ENCODE assay signal across 1 cellular context in genomic region chr5:132481243-132482211, GRCh38.
TF ChIP-seq lines count a peak whose summit lies in the region.

No MANE protein-coding gene starts in this region.

TF ChIP-seq in GM12878, 131 proteins besides CTCF, POLR2A, EP300 and RAD21 (continued from another document):
- TF ChIP-seq PRDM15 (CRISPR knock-in tag; IDR thresholded peaks at IDR 0.05) (no peak), YBX1 (IDR thresholded peaks at IDR 0.05) (no peak), PML (IDR thresholded peaks at IDR 0.05; ENCODE audit: low read length) (peak; percentile 47; the same call in 1 of the 2 replicates), SMAD5 (IDR thresholded peaks at IDR 0.05; ENCODE audit: low read depth) (peak; percentile 32), BCL3 (IDR thresholded peaks at IDR 0.05; ENCODE audit: borderline replicate concordance, insufficient read depth, low read depth, low read length, poor library complexity, severe bottlenecking) (peak; percentile 35), NFXL1 (IDR thresholded peaks at IDR 0.05; ENCODE audit: borderline replicate concordance) (no peak), ATF2 (IDR thresholded peaks at IDR 0.05; ENCODE audit: low read length) (peak; percentile 21; the same call in 1 of the 2 replicates), POLR2AphosphoS5 (IDR thresholded peaks at IDR 0.05; ENCODE audit: low read length) (peak; percentile 83), ZBED1 (IDR thresholded peaks at IDR 0.05; ENCODE audit: borderline replicate concordance) (peak; percentile 7; the same call in 1 of the 2 replicates), BACH1 (IDR thresholded peaks at IDR 0.05; ENCODE audit: borderline replicate concordance) (0 out of 2 replicates have a peak, but pooled peaks have one; percentile 30), GATAD2B (conservative IDR thresholded peaks at IDR 0.05; ENCODE audit: low read depth) (no peak), HDAC6 (IDR thresholded peaks at IDR 0.05; ENCODE audit: unreplicated experiment) (peak; percentile 4)
